ENCODE assay signal across 22 cellular contexts in genomic region chr3:69715204-69715603, GRCh38. TPM values are rescaled to one million over a fixed set of nuclear protein-coding genes. Genes with fewer than 3 reads are reported as not detected.
"Had no signal": no experiment of that assay in that cellular context is flagged by ENCODE, and none has a peak within 500 bp of the region (broad histone marks: within the 10 kb centered on the region; RNA-seq: fewer than 3 reads in every experiment).

No MANE protein-coding gene starts in this region.

- H3K4me1 ChIP-seq: adrenal gland, foreskin keratinocyte, lower lobe of right lung, pancreas, tibial artery had no signal

- DNase-seq: activated CD8-positive, alpha-beta memory T cell treated with anti-CD3 and anti-CD28 coated beads, Interleukin-2, amount 50 U/mL, for 4 hours; activated T-cell treated with anti-CD3 and anti-CD28 coated beads, Interleukin-2, amount 50 U/mL, for 24 hours; adrenal gland; central memory CD4-positive, alpha-beta T cell; dermis blood vessel endothelial cell; effector CD8-positive, alpha-beta T cell; foreskin keratinocyte; immature natural killer cell; lower lobe of right lung; mesendoderm; mucosa of descending colon; nephron progenitor cell; pancreas; psoas muscle; right cardiac atrium; stimulated activated CD4-positive, alpha-beta T cell treated with anti-CD3 and anti-CD28 coated beads, Interleukin-12 subunit alpha, Interleukin-12 subunit beta, amount 100 ng/mL, for 4 hours; stimulated activated naive CD8-positive, alpha-beta T cell treated with anti-CD3 and anti-CD28 coated beads, Interleukin-15, amount 100 ng/mL, for 72 hours; tibial artery; WERI-Rb-1 had no signal

- H3K9me3 ChIP-seq: adrenal gland, lower lobe of right lung, mucosa of descending colon, pancreas, psoas muscle, tibial artery had no signal

- H3K36me3 ChIP-seq: adrenal gland, lower lobe of right lung, pancreas, tibial artery, WERI-Rb-1 had no signal

- H3K27me3 ChIP-seq: adrenal gland, hepatocyte, pancreas, tibial artery had no signal

- H3K4me3 ChIP-seq: adrenal gland, hepatocyte, lower lobe of right lung, mucosa of descending colon, pancreas, psoas muscle, tibial artery had no signal

- H3K27ac ChIP-seq: adrenal gland, foreskin keratinocyte, hepatocyte, lower lobe of right lung, pancreas, psoas muscle, tibial artery, WERI-Rb-1 had no signal

- ATAC-seq: activated T-helper 17 cell treated with anti-CD3 and anti-CD28 coated beads, Interleukin-2, amount 50 U/mL, for 72 hours; foreskin keratinocyte; left lobe of liver; lower lobe of right lung; mucosa of descending colon; pancreas; stimulated activated naive CD8-positive, alpha-beta T cell treated with anti-CD3 and anti-CD28 coated beads, Interleukin-15, amount 100 ng/mL, for 72 hours had no signal

RNA-seq across cellular contexts. Expression of gene MITF, which starts 24.1 kb away (rescaled TPM):
- total RNA-seq: activated T-helper 17 cell treated with anti-CD3 and anti-CD28 coated beads, Interleukin-2, amount 50 U/mL, for 72 hours had no signal
